ENCODE assay signal across 29 cellular contexts in the genomic region with DNA sequence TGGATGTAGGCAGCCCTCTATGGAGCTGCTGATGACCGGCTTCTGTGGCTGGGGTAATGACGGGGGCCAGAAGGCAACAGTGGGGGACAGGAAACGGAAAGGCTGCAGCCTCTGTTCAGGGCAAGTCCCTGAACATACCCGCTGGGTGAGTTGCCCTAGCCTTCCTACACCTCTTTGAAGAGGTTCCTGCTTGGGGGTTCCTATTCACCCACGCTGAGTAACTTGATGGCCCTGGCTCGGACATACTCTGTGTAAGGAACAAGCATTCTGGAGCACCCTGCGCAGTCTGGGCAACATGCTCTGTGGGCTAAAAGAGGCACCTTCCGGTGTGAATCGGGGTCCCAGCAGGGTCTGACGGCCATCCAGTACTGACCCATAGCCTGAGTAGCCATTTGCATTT. TPM values are rescaled to one million over a fixed set of nuclear protein-coding genes. Genes with fewer than 3 reads are reported as not detected.
"Had no signal": no experiment of that assay in that cellular context is flagged by ENCODE, and none has a peak within 500 bp of the region (broad histone marks: within the 10 kb centered on the region; RNA-seq: fewer than 3 reads in every experiment).

No MANE protein-coding gene starts in this region.

- ATAC-seq: effector memory CD8-positive, alpha-beta T cell; esophagus mucosa; gastrocnemius medialis; left lung; left ventricle myocardium superior; lower lobe of right lung; mucosa of descending colon had no signal

- H3K4me3 Mint-ChIP-seq: dendritic cell treated with granulocyte-macrophage colony-stimulating factor and Interleukin-4, amounts not matched to agents 40 ng/mL and 50 ng/mL, for 4 days; effector memory CD8-positive, alpha-beta T cell; endodermal cell; memory B cell; mesothelial cell of epicardium had no signal

- H3K4me1 Mint-ChIP-seq: endodermal cell, memory B cell, mesothelial cell of epicardium had no signal

- H3K36me3 Mint-ChIP-seq: mesothelial cell of epicardium had no signal

- H3K9me3 Mint-ChIP-seq: dendritic cell treated with granulocyte-macrophage colony-stimulating factor and Interleukin-4, amounts not matched to agents 40 ng/mL and 50 ng/mL, for 4 days; effector memory CD8-positive, alpha-beta T cell; endodermal cell had no signal

- DNase-seq: colonic mucosa; cortex of kidney; effector CD8-positive, alpha-beta T cell; effector memory CD8-positive, alpha-beta T cell; erythroblast; esophagus squamous epithelium; foreskin fibroblast; foreskin melanocyte; gastrocnemius medialis; head of caudate nucleus; heart right ventricle; hippocampal formation; left cardiac atrium; left lung; left ventricle myocardium superior; lower lobe of right lung; mesendoderm; mucosa of descending colon had no signal

- H3K27ac Mint-ChIP-seq: dendritic cell treated with granulocyte-macrophage colony-stimulating factor and Interleukin-4, amounts not matched to agents 40 ng/mL and 50 ng/mL, for 4 days; effector memory CD8-positive, alpha-beta T cell; endodermal cell; memory B cell; mesothelial cell of epicardium had no signal

RNA-seq across cellular contexts. Expression of gene GSC, which starts 17.7 kb away (rescaled TPM):
- total RNA-seq: chondrocyte, colonic mucosa, dermis microvascular lymphatic vessel endothelial cell, glomerular endothelial cell, kidney epithelial cell, left lung, lung microvascular endothelial cell, mucosa of descending colon, myocyte had no signal
